ENCODE assay signal across 11 cellular contexts in genomic region chr3:172557515-172558220, GRCh38. TPM values are rescaled to one million over a fixed set of nuclear protein-coding genes. Genes with fewer than 3 reads are reported as not detected.
A peak's percentile ranks its signal among the peaks of the same experiment; 100 is the strongest.
DNase-seq lines count a peak whose midpoint lies in the region; ATAC-seq and TF ChIP-seq lines count a peak whose summit lies in the region.
"Had no signal": no experiment of that assay in that cellular context is flagged by ENCODE, and none has a peak within 500 bp of the region (broad histone marks: within the 10 kb centered on the region; RNA-seq: fewer than 3 reads in every experiment).

No MANE protein-coding gene starts in this region.

- no peaks in the 10 kb centered on the region for H3K4me1 ChIP-seq in prostate gland (replicated peaks)

- TF ChIP-seq POLR2A in prostate gland (IDR thresholded peaks at IDR 0.05): no peak

- no peak overlapping the region for H3K4me3 ChIP-seq in prostate gland
- H3K4me3 ChIP-seq: ovary had no signal

- H3K27ac ChIP-seq in prostate gland: peak overlapping the region; percentile 8 to 20

- ATAC-seq in GM18868 (IDR thresholded peaks at IDR 0.05; ENCODE audit: unreplicated experiment) (no peak), left colon (no peak)

- no peaks in the 10 kb centered on the region for H3K9me3 ChIP-seq in prostate gland
- H3K9me3 ChIP-seq: Caco-2, ovary had no signal

- intact Hi-C loops in prostate gland (cut with DNase I): no loop called here
- intact Hi-C loops in left colon (cut with DNase I, micrococcal nuclease): no loop called here

- 64% methylated on average over 3 of the region's 3 CpGs for WGBS in prostate gland

- no peaks in the 10 kb centered on the region for H3K36me3 ChIP-seq in prostate gland
- H3K36me3 ChIP-seq: ovary had no signal

- TF ChIP-seq CTCF in prostate gland (IDR thresholded peaks at IDR 0.05): no peak

- peak; percentile 26 to 52 for DNase-seq in AML-193 (lab: John Stamatoyannopoulos, UW)
- DNase-seq in NOMO-1 (lab: John Stamatoyannopoulos, UW; ENCODE audit: unreplicated experiment in 2 of 2): peak; percentile 56 to 87
- DNase-seq in fibroblast of gingiva (ENCODE audit: low read depth): peak; percentile 85
- no peak for DNase-seq in prostate gland (ENCODE audit: low spot score)
- DNase-seq in T1000 (lab: John Stamatoyannopoulos, UW): no peak
- no peak for DNase-seq in COR-L47 (lab: John Stamatoyannopoulos, UW)
- DNase-seq in left colon: no peak
- DNase-seq: Caco-2, NCI-H524, ovary had no signal

- H3K27me3 ChIP-seq in prostate gland (replicated peaks; ENCODE audit: insufficient read depth): no peaks in the 10 kb centered on the region
- H3K27me3 ChIP-seq: ovary had no signal

RNA-seq across cellular contexts. Expression of gene TNFSF10, which starts 34.4 kb away (rescaled TPM):
- total RNA-seq in prostate gland (100 to 1,000 TPM in 1 of 2 donors, 10 to 100 TPM in 1; 70.6 to 126 TPM), left colon (100 to 1,000 TPM in 1 of 2 donors, 10 to 100 TPM in 1; 94.2 to 136 TPM)
- total RNA-seq: Caco-2 had no signal

Comparison
In these comparisons a context has a peak if more than half of its experiments do, and no peak if none do; other contexts are left out.
1. DNase-seq: peak in AML-193 (2 of 2), NOMO-1 (2 of 2) and fibroblast of gingiva (single experiment); none in prostate gland (single experiment), T1000 (single experiment), COR-L47 (single experiment) and left colon (0 of 2).